Comparison of ENCODE assay signal across 29 cellular contexts in genomic region chr16:50880926-50881325, GRCh38.
"Had no signal": no experiment of that assay in that cellular context is flagged by ENCODE, and none has a peak within 500 bp of the region (broad histone marks: within the 10 kb centered on the region; RNA-seq: fewer than 3 reads in every experiment).

No MANE protein-coding gene starts in this region.

- FAIRE-seq: islet of Langerhans had no signal

- H3K9me3 ChIP-seq: left lung, prostate gland, right atrium auricular region, suprapubic skin had no signal

- H3K4me3 Mint-ChIP-seq: naive thymus-derived CD4-positive, alpha-beta T cell; nephron; stimulated activated naive CD8-positive, alpha-beta T cell treated with anti-CD3 and anti-CD28 coated beads, Interleukin-15, amount 100 ng/mL, for 72 hours had no signal

- H3K27ac ChIP-seq: epithelial cell of prostate, esophagus squamous epithelium, heart right ventricle, left lung, prostate gland, right atrium auricular region, suprapubic skin had no signal

- H3K27me3 ChIP-seq: right atrium auricular region, suprapubic skin had no signal

- H3K4me1 ChIP-seq: heart right ventricle, left lung, prostate gland, right atrium auricular region had no signal

- DNase-seq: cerebellar nuclear complex; cortex of kidney; effector CD8-positive, alpha-beta T cell; esophagus squamous epithelium; foreskin melanocyte; glutamatergic neuron; heart right ventricle; hippocampal formation; left cardiac atrium; mammary epithelial cell; midbrain; naive thymus-derived CD4-positive, alpha-beta T cell; occipital lobe; stimulated activated CD4-positive, alpha-beta T cell treated with anti-CD3 and anti-CD28 coated beads, Interleukin-12 subunit alpha, Interleukin-12 subunit beta, amount 100 ng/mL, for 4 hours; stimulated activated CD4-positive, alpha-beta T cell treated with anti-CD3 and anti-CD28 coated beads, Interleukin-1b, Interleukin-23, amount 100 ng/mL, for 48 hours; stimulated activated CD4-positive, alpha-beta T cell treated with anti-CD3 and anti-CD28 coated beads, Interleukin-4, amount 100 ng/mL, for 1 hour; stimulated activated CD8-positive, alpha-beta memory T cell treated with anti-CD3 and anti-CD28 coated beads, Interleukin-4, amount 100 ng/mL, for 48 hours; stimulated activated naive CD4-positive, alpha-beta T cell; stimulated activated naive CD8-positive, alpha-beta T cell treated with anti-CD3 and anti-CD28 coated beads, Interleukin-15, amount 100 ng/mL, for 72 hours had no signal

- H3K4me2 ChIP-seq: smooth muscle cell had no signal

- H3K36me3 ChIP-seq: esophagus squamous epithelium, heart right ventricle, left lung, prostate gland, right atrium auricular region, suprapubic skin had no signal

- H3K4me1 Mint-ChIP-seq: stimulated activated naive CD8-positive, alpha-beta T cell treated with anti-CD3 and anti-CD28 coated beads, Interleukin-15, amount 100 ng/mL, for 72 hours had no signal

- H3K27ac Mint-ChIP-seq: endodermal cell; naive thymus-derived CD4-positive, alpha-beta T cell; nephron; stimulated activated naive CD8-positive, alpha-beta T cell treated with anti-CD3 and anti-CD28 coated beads, Interleukin-15, amount 100 ng/mL, for 72 hours had no signal

- H3K9me3 Mint-ChIP-seq: endodermal cell; stimulated activated naive CD8-positive, alpha-beta T cell treated with anti-CD3 and anti-CD28 coated beads, Interleukin-15, amount 100 ng/mL, for 72 hours had no signal

- H3K4me3 ChIP-seq: esophagus squamous epithelium, heart right ventricle, left lung, prostate gland, right atrium auricular region, smooth muscle cell, suprapubic skin had no signal

- H3K36me3 Mint-ChIP-seq: naive thymus-derived CD4-positive, alpha-beta T cell had no signal

- ATAC-seq: heart right ventricle; left cardiac atrium; left lung; sciatic nerve; stimulated activated naive CD8-positive, alpha-beta T cell treated with anti-CD3 and anti-CD28 coated beads, Interleukin-15, amount 100 ng/mL, for 72 hours had no signal
